Comparison of ENCODE assay signal across 1 cellular context in genomic region chr11:104772806-104773241, GRCh38.
TF ChIP-seq lines count a peak whose summit lies in the region.

No MANE protein-coding gene starts in this region.

TF ChIP-seq in H1, 55 proteins besides CTCF, POLR2A, EP300 and RAD21 (continued from another document):
- no peak for TF ChIP-seq TEAD4 (IDR thresholded peaks at IDR 0.05; ENCODE audit: low read depth, low read length)
- TF ChIP-seq PHF8 (conservative IDR thresholded peaks at IDR 0.05; ENCODE audit: low read depth, low read length), result no peak
- TF ChIP-seq TAF7 (optimal IDR thresholded peaks at IDR 0.05; ENCODE audit: borderline replicate concordance, low read depth, low read length), result no peak
TF ChIP-seq in H1: peak in this region for 0.
